In genomic region chr22:35894937-35895708, GRCh38 we compare ENCODE assay signal across 11 cellular contexts.
DNase-seq lines count a peak whose midpoint lies in the region; ATAC-seq lines count a peak whose summit lies in the region.
"Had no signal": no experiment of that assay in that cellular context is flagged by ENCODE, and none has a peak within 500 bp of the region (broad histone marks: within the 10 kb centered on the region; RNA-seq: fewer than 3 reads in every experiment).

No MANE protein-coding gene starts in this region.

- intact Hi-C loops in Right ventricle myocardium inferior (cut with DNase I) (loop anchor here (2.0 to 5.0 kb wide), 2 partner anchors 16 to 53 kb away; no protein-coding TSS in a partner anchor), cardiac septum (cut with DNase I) (loop anchor here (5.0 kb wide), 1 partner anchor 58 kb away; no protein-coding TSS in a partner anchor), aorta (cut with DNase I) (no loop called here)

- no peak overlapping the region for H3K9ac ChIP-seq in Karpas-422 (ENCODE audit: low read length)
- H3K9ac ChIP-seq: BLaER1 treated with 17β-estradiol and CSF1 and Interleukin-3, amounts not matched to agents 10 nM and 100 nM had no signal

- H3K27me3 ChIP-seq in esophagus (ENCODE audit: control insufficient read depth in 1 of 2, insufficient read depth in 2 of 2, low read length in 2 of 2) = no peaks in the 10 kb centered on the region
- H3K27me3 ChIP-seq in muscle layer of duodenum (ENCODE audit: low read depth, low read length) = no peaks in the 10 kb centered on the region
- no peaks in the 10 kb centered on the region for H3K27me3 ChIP-seq in aorta (ENCODE audit: control insufficient read depth in 1 of 2, insufficient read depth in 2 of 2, low read length in 1 of 2)
- no peaks in the 10 kb centered on the region for H3K27me3 ChIP-seq in Karpas-422 (ENCODE audit: low read length)
- H3K27me3 ChIP-seq: BLaER1 treated with 17β-estradiol and CSF1 and Interleukin-3, amounts not matched to agents 10 nM and 100 nM had no signal

- H3K27ac ChIP-seq in esophagus (ENCODE audit: low read depth in 2 of 2, low read length in 1 of 2) = peak overlapping the region; percentile 94 to 95
- H3K27ac ChIP-seq in muscle layer of duodenum (ENCODE audit: low read length) = peak overlapping the region; percentile 65
- H3K27ac ChIP-seq in aorta (ENCODE audit: low read depth in 1 of 2, low read length in 2 of 2) = peak overlapping the region; percentile 38 to 93
- H3K27ac ChIP-seq in Karpas-422 (ENCODE audit: low read length) = no peak overlapping the region
- H3K27ac ChIP-seq: BLaER1 treated with 17β-estradiol and CSF1 and Interleukin-3, amounts not matched to agents 10 nM and 100 nM had no signal

- peaks cover 0 to 2% of the 10 kb centered on the region in 2 donors for H3K36me3 ChIP-seq in esophagus (ENCODE audit: control insufficient read depth in 2 of 2, insufficient read depth in 2 of 2, low read length in 1 of 2)
- H3K36me3 ChIP-seq in muscle layer of duodenum (ENCODE audit: control insufficient read depth in 1 of 2, insufficient read depth in 2 of 2, low read length in 2 of 2) = no peaks in the 10 kb centered on the region
- H3K36me3 ChIP-seq in aorta (ENCODE audit: control insufficient read depth in 1 of 2, insufficient read depth in 2 of 2, low read length in 1 of 2) = no peaks in the 10 kb centered on the region
- H3K36me3 ChIP-seq in Karpas-422 (ENCODE audit: insufficient read depth, low read length) = no peaks in the 10 kb centered on the region
- H3K36me3 ChIP-seq: BLaER1 treated with 17β-estradiol and CSF1 and Interleukin-3, amounts not matched to agents 10 nM and 100 nM had no signal

- H4K20me1 ChIP-seq in Karpas-422 (ENCODE audit: insufficient read depth, low read depth, low read length) = peaks cover 60% of the 10 kb centered on the region; the same call in 1 of the 2 replicates
- H4K20me1 ChIP-seq: BLaER1 treated with 17β-estradiol and CSF1 and Interleukin-3, amounts not matched to agents 10 nM and 100 nM had no signal

- H3K4me1 ChIP-seq in esophagus (ENCODE audit: control insufficient read depth in 2 of 2, insufficient read depth in 2 of 2, low read length in 1 of 2) = peaks cover 0 to 2% of the 10 kb centered on the region in 2 donors
- peaks cover 6 to 39% of the 10 kb centered on the region in 2 donors for H3K4me1 ChIP-seq in muscle layer of duodenum (ENCODE audit: control insufficient read depth in 1 of 2, insufficient read depth in 2 of 2, low read length in 2 of 2)
- peaks cover 4 to 7% of the 10 kb centered on the region in 2 donors for H3K4me1 ChIP-seq in aorta (ENCODE audit: control insufficient read depth in 1 of 2, insufficient read depth in 2 of 2, low read length in 2 of 2)
- H3K4me1 ChIP-seq in Karpas-422 (ENCODE audit: low read length) = no peaks in the 10 kb centered on the region

- H3K9me3 ChIP-seq in esophagus (ENCODE audit: control insufficient read depth in 2 of 2, insufficient read depth in 1 of 2, low read depth in 1 of 2, low read length in 1 of 2) (no peaks in the 10 kb centered on the region), muscle layer of duodenum (ENCODE audit: control insufficient read depth in 1 of 2, low read length in 2 of 2) (no peaks in the 10 kb centered on the region), aorta (ENCODE audit: control insufficient read depth, low read length) (no peaks in the 10 kb centered on the region), Karpas-422 (ENCODE audit: low read length) (no peaks in the 10 kb centered on the region)
- H3K9me3 ChIP-seq: BLaER1 treated with 17β-estradiol and CSF1 and Interleukin-3, amounts not matched to agents 10 nM and 100 nM had no signal

- DNase-seq in Right ventricle myocardium inferior (ENCODE audit: missing footprints) (no peak), cardiac septum (ENCODE audit: low spot score) (no peak), aorta (no peak), T-helper 1 cell (no peak), Karpas-422 (no peak)
- DNase-seq: naive B cell, NCI-H1694 had no signal

- H3K4me3 ChIP-seq in esophagus (ENCODE audit: low read depth in 1 of 2, low read length in 2 of 2) = peak overlapping the region in 1 of 2 donors; percentile 52
- peak overlapping the region; percentile 35 to 59 for H3K4me3 ChIP-seq in muscle layer of duodenum (ENCODE audit: low read depth in 1 of 2, low read length in 2 of 2)
- peak overlapping the region; percentile 37 to 86 for H3K4me3 ChIP-seq in aorta (ENCODE audit: low read length in 2 of 2)
- H3K4me3 ChIP-seq in Karpas-422 (ENCODE audit: low read length) = no peak overlapping the region
- H3K4me3 ChIP-seq: BLaER1 treated with 17β-estradiol and CSF1 and Interleukin-3, amounts not matched to agents 10 nM and 100 nM had no signal

- 36 to 63% methylated on average over 7 of the region's 7 CpGs for WGBS in esophagus, 2 donors
- 18 to 31% methylated on average over 7 of the region's 7 CpGs for WGBS in aorta, 2 donors

- H2AFZ ChIP-seq in Karpas-422 (ENCODE audit: low read length) = no peak overlapping the region

- no peaks in the 10 kb centered on the region for H3K9me2 ChIP-seq in Karpas-422 (replicated peaks; ENCODE audit: insufficient read depth, low read length)

- ATAC-seq in Right ventricle myocardium inferior = peak; percentile 96
- ATAC-seq in aorta (ENCODE audit: low FRiP score) = peak; percentile 94
- no peak for ATAC-seq in GM19463 (IDR thresholded peaks at IDR 0.05; ENCODE audit: unreplicated experiment)

- H3K4me2 ChIP-seq in Karpas-422 (ENCODE audit: low read depth, low read length, poor library complexity, severe bottlenecking) = no peak overlapping the region
- H3K4me2 ChIP-seq: BLaER1 treated with 17β-estradiol and CSF1 and Interleukin-3, amounts not matched to agents 10 nM and 100 nM had no signal

- H3K79me2 ChIP-seq in Karpas-422 (ENCODE audit: low read length) = no peaks in the 10 kb centered on the region

Comparison
In these comparisons a context has a peak if more than half of its experiments do, and no peak if none do; other contexts are left out.
1. intact Hi-C loops: an anchor here in Right ventricle myocardium inferior (2.0 to 5.0 kb wide) and cardiac septum (5.0 kb wide); none called in aorta.